In the genomic region with DNA sequence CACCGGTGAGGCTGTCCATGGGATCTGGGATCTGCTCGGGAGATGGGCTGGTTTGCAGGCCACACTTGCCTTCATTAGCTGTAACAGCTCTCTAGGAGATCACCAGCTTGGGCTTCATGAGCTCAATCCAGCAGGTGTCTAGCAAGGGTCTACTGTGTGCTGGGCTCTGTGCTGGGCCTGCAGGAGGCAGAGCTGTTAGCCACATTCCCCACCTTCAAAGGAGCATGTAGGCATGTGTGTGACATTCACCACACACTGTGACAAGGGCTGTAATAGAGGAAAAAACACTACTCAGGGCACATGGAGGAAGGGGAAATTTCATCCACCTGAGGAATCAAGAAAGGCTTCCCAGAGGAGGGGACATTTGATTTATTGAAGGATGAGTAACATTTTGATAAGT, we compare ENCODE assay signal across 7 cellular contexts. TPM values are rescaled to one million over a fixed set of nuclear protein-coding genes. Genes with fewer than 3 reads are reported as not detected.
DNase-seq lines count a peak whose midpoint lies in the region; ATAC-seq and TF ChIP-seq lines count a peak whose summit lies in the region.
"Not testable (repeated sequence)": the region's sequence is repeated elsewhere in the genome, so short reads cannot be mapped to it uniquely, and the experiment has no call there.

No MANE protein-coding gene starts in this region.

- POLR2A ChIA-PET in CD8-positive, alpha-beta memory T cell (lab: Charles Lee); IMR-90 (lab: Charles Lee; ENCODE audit: unreplicated experiment): not testable (repeated sequence)

- peak overlapping the region in 6 of 8 donors; percentile 13 to 91 (median 61) for H3K27ac Mint-ChIP-seq in CD8-positive, alpha-beta memory T cell
- H3K27ac Mint-ChIP-seq in central memory CD8-positive, alpha-beta T cell (ENCODE audit: low read depth): peak overlapping the region; percentile 70
- H3K27ac Mint-ChIP-seq in memory B cell: not testable (repeated sequence)
- peak overlapping the region in 1 of 2 donors; percentile 55 for H3K27ac Mint-ChIP-seq in natural killer cell
- peak overlapping the region; percentile 7 for H3K27ac Mint-ChIP-seq in neural progenitor cell

- no CpG with 5 or more reads among the region's 2 CpGs for WGBS in IMR-90 (ENCODE audit: extremely low coverage in 2 of 2, insufficient read length in 1 of 2), 2 experiments

- not testable (repeated sequence) for H4K8ac ChIP-seq in IMR-90 (ENCODE audit: low read depth in 2 of 2, low read length in 2 of 2)

- H3K4ac ChIP-seq in IMR-90 (ENCODE audit: low read depth, low read length): not testable (repeated sequence)

- not testable (repeated sequence) for H3K4me2 ChIP-seq in IMR-90 (ENCODE audit: low read depth, low read length); neural progenitor cell

- not testable (repeated sequence) for H4K91ac ChIP-seq in IMR-90 (ENCODE audit: insufficient read depth, low read depth, low read length)

- intact Hi-C loops in IMR-90 (cut with micrococcal nuclease); natural killer cell (cut with micrococcal nuclease): not testable (repeated sequence)

- H3K23ac ChIP-seq in IMR-90 (ENCODE audit: low read depth, low read length): not testable (repeated sequence)

- not testable (repeated sequence) for H3K14ac ChIP-seq in IMR-90 (replicated peaks; ENCODE audit: low read depth, low read length)

- not testable (repeated sequence) for TF ChIP-seq CTCF in IMR-90 (conservative IDR thresholded peaks at IDR 0.05; ENCODE audit: low read depth, low read length); right atrium auricular region (IDR thresholded peaks at IDR 0.05); natural killer cell (IDR thresholded peaks at IDR 0.05); neural progenitor cell (IDR thresholded peaks at IDR 0.05)

- peaks cover 15 to 40% of the 10 kb centered on the region in 2 donors for H3K27me3 Mint-ChIP-seq in CD8-positive, alpha-beta memory T cell
- peaks cover 11% of the 10 kb centered on the region for H3K27me3 Mint-ChIP-seq in central memory CD8-positive, alpha-beta T cell
- H3K27me3 Mint-ChIP-seq in memory B cell (peaks cover 25% of the 10 kb centered on the region), natural killer cell (ENCODE audit: low read depth in 2 of 2) (peaks cover 28 to 31% of the 10 kb centered on the region in 2 donors), neural progenitor cell (ENCODE audit: insufficient read depth, low read depth) (peaks cover 12% of the 10 kb centered on the region)

- not testable (repeated sequence) for H3K9me3 ChIP-seq in CD8-positive, alpha-beta memory T cell (ENCODE audit: low read length); IMR-90 (ENCODE audit: control insufficient read depth, insufficient read depth, low read length); right atrium auricular region; neural progenitor cell (ENCODE audit: low read depth)

- CTCF ChIA-PET in CD8-positive, alpha-beta memory T cell (lab: Charles Lee); IMR-90 (lab: Yijun Ruan, JAX): not testable (repeated sequence)

- not testable (repeated sequence) for H3K79me2 ChIP-seq in neural progenitor cell (ENCODE audit: low read depth)

- H2BK5ac ChIP-seq in IMR-90 (ENCODE audit: low read depth, low read length, poor library complexity, severe bottlenecking): not testable (repeated sequence)

- H4K5ac ChIP-seq in IMR-90 (ENCODE audit: low read depth, low read length): not testable (repeated sequence)

- TF ChIP-seq RAD21 in IMR-90 (IDR thresholded peaks at IDR 0.05; ENCODE audit: low read length): not testable (repeated sequence)

- H2AK5ac ChIP-seq in IMR-90 (ENCODE audit: low read depth, low read length): 0 out of 2 replicates have a peak overlapping the region, but pooled peaks have one; percentile 8

- not testable (repeated sequence) for H3K27ac ChIP-seq in CD8-positive, alpha-beta memory T cell (ENCODE audit: low read depth, low read length); IMR-90 (ENCODE audit: insufficient read depth, low read length); right atrium auricular region; neural progenitor cell

- H2BK120ac ChIP-seq in IMR-90 (ENCODE audit: low read depth, low read length): not testable (repeated sequence)

- not testable (repeated sequence) for H2AK9ac ChIP-seq in IMR-90 (replicated peaks; ENCODE audit: low read depth, low read length, poor library complexity)

- not testable (repeated sequence) for H4K20me1 ChIP-seq in IMR-90 (ENCODE audit: insufficient read depth, low read length); neural progenitor cell (ENCODE audit: low read depth)

- H2BK20ac ChIP-seq in IMR-90 (ENCODE audit: low read depth, low read length): not testable (repeated sequence)

- not testable (repeated sequence) for H2BK15ac ChIP-seq in IMR-90 (ENCODE audit: low read depth, low read length)

- not testable (repeated sequence) for DNase-seq in CD8-positive, alpha-beta memory T cell; IMR-90; memory B cell (ENCODE audit: low spot score in 2 of 2); natural killer cell; neural progenitor cell (ENCODE audit: low spot score)
- peak in 1 of 2 donors; percentile 41 for DNase-seq in central memory CD8-positive, alpha-beta T cell (ENCODE audit: low spot score in 2 of 2)
- DNase-seq in right atrium auricular region (ENCODE audit: low spot score): peak; percentile 7

- dilution Hi-C loops in IMR-90 (cut with HindIII; ENCODE audit: low sequenced_read_pairs, unreplicated experiment): not testable (repeated sequence)

- not testable (repeated sequence) for H3K36me3 ChIP-seq in CD8-positive, alpha-beta memory T cell (ENCODE audit: insufficient read depth, low read length); IMR-90 (ENCODE audit: control insufficient read depth, insufficient read depth, low read length); right atrium auricular region; neural progenitor cell

- H3F3A ChIP-seq in neural progenitor cell (ENCODE audit: low read depth): not testable (repeated sequence)

- H3K9me1 ChIP-seq in IMR-90 (ENCODE audit: insufficient read depth, low read length): not testable (repeated sequence)

- H3K36me3 Mint-ChIP-seq in CD8-positive, alpha-beta memory T cell; central memory CD8-positive, alpha-beta T cell (ENCODE audit: insufficient read depth); memory B cell; natural killer cell; neural progenitor cell: not testable (repeated sequence)

- TF ChIP-seq POLR2A in IMR-90 (IDR thresholded peaks at IDR 0.05; ENCODE audit: low read depth, low read length): not testable (repeated sequence)

- in situ Hi-C loops in IMR-90 (cut with MboI; ENCODE audit: low sequenced_read_pairs): loop anchor here (10.0 kb wide), 3 partner anchors 162 to 502 kb away; partner anchors contain the start of gene IARS1

- not testable (repeated sequence) for H3K4me1 ChIP-seq in CD8-positive, alpha-beta memory T cell (ENCODE audit: insufficient read depth, low read length); IMR-90 (ENCODE audit: control insufficient read depth, insufficient read depth, low read length); right atrium auricular region; neural progenitor cell

- not testable (repeated sequence) for H3K18ac ChIP-seq in IMR-90 (ENCODE audit: low read depth, low read length)

- not testable (repeated sequence) for BruUV-seq in IMR-90 (replicated peaks; lab: Mats Ljungman, UMichigan)

- H3K9ac ChIP-seq in IMR-90 (ENCODE audit: low read depth, low read length); neural progenitor cell: not testable (repeated sequence)

- not testable (repeated sequence) for H2AFZ ChIP-seq in IMR-90 (replicated peaks; ENCODE audit: low read length, poor library complexity); neural progenitor cell (replicated peaks)

- H3K4me3 ChIP-seq in CD8-positive, alpha-beta memory T cell (ENCODE audit: low read length); IMR-90 (ENCODE audit: insufficient read depth, low read depth, low read length); right atrium auricular region; neural progenitor cell: not testable (repeated sequence)

- H3K27me3 ChIP-seq in CD8-positive, alpha-beta memory T cell (ENCODE audit: insufficient read depth, low read length, poor library complexity, severe bottlenecking); IMR-90 (ENCODE audit: control insufficient read depth, insufficient read depth, low read length); right atrium auricular region; neural progenitor cell: not testable (repeated sequence)

- peak overlapping the region in 6 of 7 donors; percentile 9 to 78 (median 43) for H3K4me3 Mint-ChIP-seq in CD8-positive, alpha-beta memory T cell
- peak overlapping the region; percentile 62 for H3K4me3 Mint-ChIP-seq in central memory CD8-positive, alpha-beta T cell
- H3K4me3 Mint-ChIP-seq in memory B cell: peak overlapping the region; percentile 8
- not testable (repeated sequence) for H3K4me3 Mint-ChIP-seq in natural killer cell, neural progenitor cell

- H3K9me3 Mint-ChIP-seq in CD8-positive, alpha-beta memory T cell; central memory CD8-positive, alpha-beta T cell; memory B cell; natural killer cell; neural progenitor cell: not testable (repeated sequence)

- not testable (repeated sequence) for H3K79me1 ChIP-seq in IMR-90 (ENCODE audit: low read depth in 1 of 2, low read length in 2 of 2)

- ATAC-seq in IMR-90 (ENCODE audit: low read depth); memory B cell (ENCODE audit: low read depth): not testable (repeated sequence)
- peak; percentile 94 for ATAC-seq in central memory CD8-positive, alpha-beta T cell (replicated peaks; ENCODE audit: extremely low read depth, poor library complexity, severe bottlenecking)
- peak in 2 of 3 donors; percentile 55 to 62 for ATAC-seq in natural killer cell

- peaks cover 16 to 24% (median 22%) of the 10 kb centered on the region in 3 donors for H3K4me1 Mint-ChIP-seq in CD8-positive, alpha-beta memory T cell
- H3K4me1 Mint-ChIP-seq in central memory CD8-positive, alpha-beta T cell: peaks cover 34% of the 10 kb centered on the region
- H3K4me1 Mint-ChIP-seq in memory B cell, neural progenitor cell: not testable (repeated sequence)
- H3K4me1 Mint-ChIP-seq in natural killer cell: peaks cover 7 to 23% of the 10 kb centered on the region in 2 donors

- not testable (repeated sequence) for H3K56ac ChIP-seq in IMR-90 (ENCODE audit: extremely low read depth, insufficient read depth, low read length)

RNA-seq across cellular contexts. Expression of gene SPTLC1, which starts 17.7 kb away (rescaled TPM):
- total RNA-seq in CD8-positive, alpha-beta memory T cell: 10 to 100 TPM; 60.7 to 64.0 TPM
- 38.8 TPM for polyA plus RNA-seq in CD8-positive, alpha-beta memory T cell
- 92.7 and 95.8 TPM in 2 replicates for total RNA-seq in IMR-90 (2012; rRNA removed)
- polyA plus RNA-seq in IMR-90 (2012; rRNA removed): 59.9 and 65.7 TPM in 2 replicates
- 16.7 and 23.9 TPM in 2 replicates for polyA plus RNA-seq in IMR-90 (2012; cell fraction: cytosol; rRNA removed)
- polyA plus RNA-seq in IMR-90 (2012; cell fraction: nucleus; rRNA removed; ENCODE audit: low replicate concordance): 32.2 and 53.4 TPM in 2 replicates
- total RNA-seq in right atrium auricular region: 10 to 100 TPM; 40.6 to 41.8 TPM
- total RNA-seq in natural killer cell: 10 to 100 TPM; 45.6 to 59.3 (median 47.8) TPM
- 86.3 and 119 TPM in 2 replicates for total RNA-seq in neural progenitor cell (ENCODE audit: low replicate concordance)
